In genomic region chr13:21595546-21595822, GRCh38 we compare ENCODE assay signal across 13 cellular contexts. TPM values are rescaled to one million over a fixed set of nuclear protein-coding genes. Genes with fewer than 3 reads are reported as not detected.
DNase-seq lines count a peak whose midpoint lies in the region; ATAC-seq and TF ChIP-seq lines count a peak whose summit lies in the region.
"Had no signal": no experiment of that assay in that cellular context is flagged by ENCODE, and none has a peak within 500 bp of the region (broad histone marks: within the 10 kb centered on the region; RNA-seq: fewer than 3 reads in every experiment).

No MANE protein-coding gene starts in this region.

- TF ChIP-seq CTCF in omental fat pad (IDR thresholded peaks at IDR 0.05) (no peak), Peyer's patch (IDR thresholded peaks at IDR 0.05) (no peak)

- DNase-seq in memory B cell (ENCODE audit: low spot score in 2 of 2) (no peak), omental fat pad (ENCODE audit: low spot score) (no peak), Peyer's patch (no peak), NCI-H345 treated with DMSO at 0.1 percent for 48 hours (lab: John Stamatoyannopoulos, UW; ENCODE audit: unreplicated experiment) (no peak), OCI-M2 (lab: John Stamatoyannopoulos, UW; ENCODE audit: unreplicated experiment) (no peak)
- DNase-seq: activated CD4-positive, alpha-beta memory T cell treated with anti-CD3 and anti-CD28 coated beads for 36 hours; DMS 273 treated with DMSO at 0.1 percent for 48 hours; esophagus squamous epithelium; NCI-H2171; upper lobe of left lung had no signal

- H3K27me3 ChIP-seq in Peyer's patch, result no peaks in the 10 kb centered on the region
- H3K27me3 ChIP-seq: esophagus squamous epithelium, upper lobe of left lung had no signal

- peaks cover 15% of the 10 kb centered on the region for H3K36me3 Mint-ChIP-seq in memory B cell

- H3K9me3 Mint-ChIP-seq in memory B cell, result no peaks in the 10 kb centered on the region

- H3K27me3 Mint-ChIP-seq in memory B cell, result no peaks in the 10 kb centered on the region
- H3K27me3 Mint-ChIP-seq: activated CD4-positive, alpha-beta memory T cell treated with anti-CD3 and anti-CD28 coated beads for 36 hours had no signal

- no peak overlapping the region for H3K27ac ChIP-seq in Peyer's patch
- H3K27ac ChIP-seq: upper lobe of left lung had no signal

- peaks cover 0 to 8% (median 0%) of the 10 kb centered on the region in 4 donors for H3K4me1 ChIP-seq in Peyer's patch

- peak overlapping the region; percentile 90 for H3K27ac Mint-ChIP-seq in memory B cell
- H3K27ac Mint-ChIP-seq: activated CD4-positive, alpha-beta memory T cell treated with anti-CD3 and anti-CD28 coated beads for 36 hours had no signal

- TF ChIP-seq POLR2A in Peyer's patch (IDR thresholded peaks at IDR 0.05), result no peak

- ATAC-seq in GM18909 (IDR thresholded peaks at IDR 0.05; ENCODE audit: poor library complexity, unreplicated experiment) (peak; percentile 74), HG02571 (IDR thresholded peaks at IDR 0.05; ENCODE audit: unreplicated experiment) (peak; percentile 69), HG03460 (IDR thresholded peaks at IDR 0.05; ENCODE audit: unreplicated experiment) (peak; percentile 57), memory B cell (ENCODE audit: low read depth) (no peak), omental fat pad (ENCODE audit: low FRiP score) (no peak)

- H3K36me3 ChIP-seq in Peyer's patch, result no peaks in the 10 kb centered on the region
- H3K36me3 ChIP-seq: esophagus squamous epithelium, upper lobe of left lung had no signal

- no peak overlapping the region for H3K4me3 ChIP-seq in Peyer's patch
- H3K4me3 ChIP-seq: esophagus squamous epithelium, upper lobe of left lung had no signal

- peaks cover 62% of the 10 kb centered on the region for H3K4me1 Mint-ChIP-seq in memory B cell

- H3K9me3 ChIP-seq in Peyer's patch, result no peaks in the 10 kb centered on the region
- H3K9me3 ChIP-seq: upper lobe of left lung had no signal

- H3K4me3 Mint-ChIP-seq in memory B cell, result peak overlapping the region; percentile 12
- H3K4me3 Mint-ChIP-seq: activated CD4-positive, alpha-beta memory T cell treated with anti-CD3 and anti-CD28 coated beads for 36 hours had no signal

RNA-seq across cellular contexts. Expression of gene MICU2, which starts 8.5 kb away (rescaled TPM):
- total RNA-seq in omental fat pad (10 to 100 TPM; 46.2 to 53.1 (median 47.9) TPM), Peyer's patch (100 to 1,000 TPM in 1 of 4 donors, 10 to 100 TPM in 3; 78.9 to 101 (median 87.4) TPM)

Comparison
In these comparisons a context has a peak if more than half of its experiments do, and no peak if none do; other contexts are left out.
1. ATAC-seq: peak in GM18909 (single experiment), HG02571 (single experiment) and HG03460 (single experiment); none in memory B cell (single experiment) and omental fat pad (single experiment).